In genomic region chr4:83293305-83294046, GRCh38 we compare ENCODE assay signal across 29 cellular contexts. TPM values are rescaled to one million over a fixed set of nuclear protein-coding genes. Genes with fewer than 3 reads are reported as not detected.
"Had no signal": no experiment of that assay in that cellular context is flagged by ENCODE, and none has a peak within 500 bp of the region (broad histone marks: within the 10 kb centered on the region; RNA-seq: fewer than 3 reads in every experiment).

No MANE protein-coding gene starts in this region.

- H3K4me1 Mint-ChIP-seq: brain, nephron had no signal

- H3K4me1 ChIP-seq: ascending aorta, gastrocnemius medialis, left ventricle myocardium inferior, sigmoid colon, testis, uterus had no signal

- H3K27ac ChIP-seq: ascending aorta, cardiac muscle cell, gastrocnemius medialis, left ventricle myocardium inferior, ovary, sigmoid colon, testis, uterus had no signal

- DNase-seq: activated CD4-positive, alpha-beta T cell treated with anti-CD3 and anti-CD28 coated beads, Interleukin-2, amount 10 ng/mL, durations not matched to agents 24 days and 14 days; activated CD4-positive, CD25-positive, alpha-beta regulatory T cell treated with anti-CD3 and anti-CD28 coated beads, Interleukin-2, amount 50 U/mL, for 72 hours; activated CD8-positive, alpha-beta T cell treated with anti-CD3 and anti-CD28 coated beads for 36 hours; activated effector memory CD4-positive, alpha-beta T cell treated with Interleukin-2 at 50 U/mL for 16 hours; activated naive CD4-positive, alpha-beta T cell treated with Interleukin-2 at 50 U/mL for 16 hours; activated naive CD8-positive, alpha-beta T cell treated with anti-CD3 and anti-CD28 coated beads, Interleukin-2, amount 10 ng/mL, durations not matched to agents 7 days and 5 days; activated T-cell treated with anti-CD3 and anti-CD28 coated beads, Interleukin-2, amount 50 U/mL, for 48 hours; cerebellar nuclear complex; cortex of kidney; effector memory CD8-positive, alpha-beta T cell; erythroblast; gastrocnemius medialis; glutamatergic neuron; left ventricle myocardium inferior; ovary; retina; sigmoid colon; small intestine; stimulated activated naive CD8-positive, alpha-beta T cell treated with anti-CD3 and anti-CD28 coated beads, Interleukin-15, Interleukin-2, amounts not matched to agents 100 U/mL and 50 U/mL, for 24 hours; testis; trophoblast cell; uterus had no signal

- H3K9me3 ChIP-seq: ascending aorta, gastrocnemius medialis, left ventricle myocardium inferior, ovary, sigmoid colon, testis, uterus had no signal

- ATAC-seq: activated CD8-positive, alpha-beta T cell treated with anti-CD3 and anti-CD28 coated beads for 36 hours; effector memory CD8-positive, alpha-beta T cell; gastrocnemius medialis; stimulated activated naive CD8-positive, alpha-beta T cell treated with anti-CD3 and anti-CD28 coated beads, Interleukin-15, Interleukin-2, amounts not matched to agents 100 U/mL and 50 U/mL, for 24 hours had no signal

- H3K27ac Mint-ChIP-seq: activated CD4-positive, alpha-beta T cell treated with anti-CD3 and anti-CD28 coated beads, Interleukin-2, amount 10 ng/mL, durations not matched to agents 24 days and 14 days; activated CD8-positive, alpha-beta T cell treated with anti-CD3 and anti-CD28 coated beads for 36 hours; activated naive CD8-positive, alpha-beta T cell treated with anti-CD3 and anti-CD28 coated beads, Interleukin-2, amount 10 ng/mL, durations not matched to agents 7 days and 5 days; brain; nephron; progenitor cell of endocrine pancreas; T-helper 1 cell treated with Interleukin-12 subunit alpha and Interleukin-12 subunit beta and Interleukin-4 antibody, amounts not matched to agents 30 μg/mL and 1 μg/mL, for 36 hours had no signal

- H3K27me3 ChIP-seq: ascending aorta, cardiac muscle cell, gastrocnemius medialis, ovary, sigmoid colon, testis, uterus had no signal

- H3K36me3 Mint-ChIP-seq: brain had no signal

- H3K4me3 Mint-ChIP-seq: activated CD4-positive, alpha-beta T cell treated with anti-CD3 and anti-CD28 coated beads, Interleukin-2, amount 10 ng/mL, durations not matched to agents 24 days and 14 days; activated CD8-positive, alpha-beta T cell treated with anti-CD3 and anti-CD28 coated beads for 36 hours; activated naive CD8-positive, alpha-beta T cell treated with anti-CD3 and anti-CD28 coated beads, Interleukin-2, amount 10 ng/mL, durations not matched to agents 7 days and 5 days; brain; nephron; T-helper 1 cell treated with Interleukin-12 subunit alpha and Interleukin-12 subunit beta and Interleukin-4 antibody, amounts not matched to agents 30 μg/mL and 1 μg/mL, for 36 hours had no signal

- H3K27me3 Mint-ChIP-seq: activated CD4-positive, alpha-beta T cell treated with anti-CD3 and anti-CD28 coated beads, Interleukin-2, amount 10 ng/mL, durations not matched to agents 24 days and 14 days; activated CD8-positive, alpha-beta T cell treated with anti-CD3 and anti-CD28 coated beads for 36 hours; activated naive CD8-positive, alpha-beta T cell treated with anti-CD3 and anti-CD28 coated beads, Interleukin-2, amount 10 ng/mL, durations not matched to agents 7 days and 5 days; effector memory CD8-positive, alpha-beta T cell; progenitor cell of endocrine pancreas had no signal

- H3K4me3 ChIP-seq: ascending aorta, cardiac muscle cell, gastrocnemius medialis, left ventricle myocardium inferior, lung, ovary, sigmoid colon, testis, uterus had no signal

- H3K36me3 ChIP-seq: ascending aorta, cardiac muscle cell, gastrocnemius medialis, left ventricle myocardium inferior, ovary, sigmoid colon, uterus had no signal

- H3K9me3 Mint-ChIP-seq: effector memory CD8-positive, alpha-beta T cell; nephron had no signal

RNA-seq across cellular contexts. Expression of gene HPSE, which starts 41.2 kb away (rescaled TPM):
- polyA plus RNA-seq: cardiac muscle cell had no signal
